9 cellular contexts compared by ENCODE assay signal in genomic region chr5:14593326-14594036, GRCh38. TPM values are rescaled to one million over a fixed set of nuclear protein-coding genes. Genes with fewer than 3 reads are reported as not detected.
DNase-seq lines count a peak whose midpoint lies in the region; ATAC-seq, FAIRE-seq and TF ChIP-seq lines count a peak whose summit lies in the region.
"Had no signal": no experiment of that assay in that cellular context is flagged by ENCODE, and none has a peak within 500 bp of the region (broad histone marks: within the 10 kb centered on the region; RNA-seq: fewer than 3 reads in every experiment).

No MANE protein-coding gene starts in this region.

- ATAC-seq in GM12878 (peak; percentile 17), GM18870 (IDR thresholded peaks at IDR 0.05; ENCODE audit: unreplicated experiment) (no peak)
- ATAC-seq: HepG2 had no signal

- in situ Hi-C loops in GM12878 (cut with MboI) (no loop called here), GM13977 (cut with MboI; ENCODE audit: low pct_unique_long_range_greater_than_20kb, low sequenced_read_pairs, unreplicated experiment) (no loop called here)

- H3K27me3 ChIP-seq in GM12878 (replicated peaks in 1 of 2; ENCODE audit: control insufficient read depth in 2 of 2, insufficient read depth in 2 of 2, low read length in 1 of 2) = no peaks in the 10 kb centered on the region
- no peaks in the 10 kb centered on the region for H3K27me3 ChIP-seq in stomach

- H2AFZ ChIP-seq in OCI-LY7 (ENCODE audit: low read length) = no peak overlapping the region
- no peak overlapping the region for H2AFZ ChIP-seq in GM12878 (ENCODE audit: control insufficient read depth, low read depth, low read length)

- H3K4me1 ChIP-seq in OCI-LY7 (ENCODE audit: insufficient read depth, low read length, poor library complexity, severe bottlenecking) (peaks cover 42% of the 10 kb centered on the region), GM12878 (ENCODE audit: control insufficient read depth, insufficient read depth, low read length) (peaks cover 62% of the 10 kb centered on the region), stomach (peaks cover 0 to 52% (median 7%) of the 10 kb centered on the region in 4 donors)

- 26% methylated on average over 4 of the region's 4 CpGs for whole genome bisulfite sequencing in GM12878 (ENCODE audit: insufficient coverage, insufficient replicate concordance, low lambda C conversion rate, missing lambda C conversion rate)
- whole genome bisulfite sequencing in stomach, 5 donors = 64 to 74% (median 66%) methylated on average over 4 of the region's 4 CpGs

- no peak for TF ChIP-seq EP300 in GM12878 (IDR thresholded peaks at IDR 0.05; ENCODE audit: borderline replicate concordance in 1 of 2, control insufficient read depth in 1 of 2, low read depth in 2 of 2, low read length in 2 of 2)
- TF ChIP-seq EP300 in stomach (IDR thresholded peaks at IDR 0.05) = no peak

- H3K79me2 ChIP-seq in OCI-LY7 (ENCODE audit: insufficient read depth, low read depth, low read length) (no peaks in the 10 kb centered on the region), GM12878 (ENCODE audit: control insufficient read depth, insufficient read depth, low read length) (peaks cover 1% of the 10 kb centered on the region; the same call in 1 of the 2 replicates)

- no peak overlapping the region for H3K9ac ChIP-seq in GM12878 (ENCODE audit: control insufficient read depth, insufficient read depth, low read length)

- no peak for TF ChIP-seq POLR2A in GM12878 (IDR thresholded peaks at IDR 0.05; ENCODE audit: low read depth, low read length)
- TF ChIP-seq POLR2A in stomach (IDR thresholded peaks at IDR 0.05) = no peak

- peak overlapping the region; percentile 24 for H3K4me3 ChIP-seq in OCI-LY7 (ENCODE audit: low read depth, low read length, poor library complexity, severe bottlenecking)
- H3K4me3 ChIP-seq in GM12878 = no peak overlapping the region
- no peak overlapping the region for H3K4me3 ChIP-seq in stomach

- H3K27ac ChIP-seq in OCI-LY7 (ENCODE audit: low read depth, low read length, poor library complexity, severe bottlenecking) (no peak overlapping the region), GM12878 (ENCODE audit: control insufficient read depth, insufficient read depth) (no peak overlapping the region), stomach (peak overlapping the region in 3 of 5 donors; percentile 36 to 81 (median 49))

- TF ChIP-seq CTCF in OCI-LY7 (conservative IDR thresholded peaks at IDR 0.05; ENCODE audit: low read length) (no peak), GM12878 (IDR thresholded peaks at IDR 0.05 in 2 of 3, conservative IDR thresholded peaks at IDR 0.05 in 1 of 3; ENCODE audit: control insufficient read depth in 2 of 3, extremely low read depth in 1 of 3, insufficient read depth in 1 of 3, low read depth in 3 of 3, low read length in 3 of 3) (no peak), stomach (IDR thresholded peaks at IDR 0.05) (no peak), GM13977 (IDR thresholded peaks at IDR 0.05; ENCODE audit: extremely low read depth, insufficient read depth, missing control alignments) (no peak)

- H3K9me3 ChIP-seq in OCI-LY7 (ENCODE audit: low read length) (no peaks in the 10 kb centered on the region), GM12878 (replicated peaks; ENCODE audit: control insufficient read depth, insufficient read depth, low read length) (no peaks in the 10 kb centered on the region), stomach (no peaks in the 10 kb centered on the region)

- no peaks in the 10 kb centered on the region for H4K20me1 ChIP-seq in OCI-LY7 (ENCODE audit: insufficient read depth, low read length)
- no peaks in the 10 kb centered on the region for H4K20me1 ChIP-seq in GM12878 (ENCODE audit: control insufficient read depth, insufficient read depth)

- H3K4me2 ChIP-seq in OCI-LY7 (ENCODE audit: low read length) (peak overlapping the region; percentile 68), GM12878 (ENCODE audit: control insufficient read depth, insufficient read depth) (no peak overlapping the region)

- SMC1A ChIA-PET in GM12878 (lab: Charles Lee; ENCODE audit: uncharacterized antibody, unreplicated experiment) = interaction anchor here (0.5 to 0.7 kb wide), 2 partner anchors 9 to 350 kb away, joined by 3 read pairs; no protein-coding TSS in a partner anchor

- no TSS peak for BruUV-seq in OCI-LY7 (replicated peaks; lab: Mats Ljungman, UMichigan)
- BruUV-seq in GM12878 (replicated peaks; lab: Mats Ljungman, UMichigan) = no TSS peak

- intact Hi-C loops in OCI-LY7 (cut with micrococcal nuclease; ENCODE audit: unreplicated experiment) (no loop called here), GM12878 (cut with micrococcal nuclease; ENCODE audit: unreplicated experiment) (no loop called here), stomach (cut with DNase I; ENCODE audit: low total_unique reads) (no loop called here)

- H3K36me3 ChIP-seq in OCI-LY7 (ENCODE audit: insufficient read depth, low read length) = no peaks in the 10 kb centered on the region
- H3K36me3 ChIP-seq in GM12878 (ENCODE audit: control insufficient read depth in 2 of 2, insufficient read depth in 2 of 2, low read length in 1 of 2) = no peaks in the 10 kb centered on the region
- no peaks in the 10 kb centered on the region for H3K36me3 ChIP-seq in stomach

- H3K9me2 ChIP-seq in OCI-LY7 (ENCODE audit: insufficient read depth, low read length) = no peaks in the 10 kb centered on the region

- POLR2A ChIA-PET in OCI-LY7 (lab: Charles Lee) (interaction anchor here (0.6 to 1.3 kb wide), 5 partner anchors 11 to 730 kb away, joined by 3 to 4 read pairs (median 3); no protein-coding TSS in a partner anchor), GM12878 (lab: Charles Lee) (no interaction called here)

- no peak for FAIRE-seq in GM12878 (lab: Jason Lieb, UNC)
- FAIRE-seq: HepG2 had no signal

- CTCF ChIA-PET in OCI-LY7 (lab: Charles Lee; ENCODE audit: unreplicated experiment) = no interaction called here
- CTCF ChIA-PET in GM12878 (lab: Yijun Ruan, JAX) = interaction anchor here (1.4 kb wide), 1 partner anchor 20 kb away, joined by 3 read pairs; no protein-coding TSS in a partner anchor

- RAD21 ChIA-PET in GM12878 (lab: Charles Lee; ENCODE audit: unreplicated experiment) = interaction anchor here (1.3 kb wide), 1 partner anchor 56 kb away, joined by 5 read pairs; no protein-coding TSS in a partner anchor

- no peak for TF ChIP-seq RAD21 in GM12878 (IDR thresholded peaks at IDR 0.05; ENCODE audit: insufficient read depth, low read depth, low read length)

- DNase-seq in activated effector memory CD4-positive, alpha-beta T cell treated with anti-CD3 and anti-CD28 coated beads, Interleukin-2, amount 50 U/mL, for 16 hours = peak; percentile 72
- DNase-seq in activated effector memory CD4-positive, alpha-beta T cell treated with Interleukin-2 at 50 U/mL for 16 hours = no peak
- DNase-seq in OCI-LY7 (ENCODE audit: low spot score) (no peak), GM12878 (ENCODE audit: low read depth, low spot score) (no peak), stomach (no peak), NCI-H2196 (lab: John Stamatoyannopoulos, UW; ENCODE audit: unreplicated experiment) (no peak), GM13977 (ENCODE audit: low spot score) (no peak)

TF ChIP-seq in GM12878, 131 proteins besides CTCF, POLR2A, EP300 and RAD21 (continues in another document):
- no peak for TF ChIP-seq PAX5 (IDR thresholded peaks at IDR 0.05; ENCODE audit: borderline replicate concordance, low read depth, low read length)
- TF ChIP-seq FOS (IDR thresholded peaks at IDR 0.05; ENCODE audit: borderline replicate concordance, extremely low read depth, insufficient read length) = no peak

RNA-seq across cellular contexts. Expression of gene OTULINL, which starts 11.9 kb away (rescaled TPM):
- 0.75 and 2.6 TPM in 2 replicates for total RNA-seq in OCI-LY7 (2014; rRNA removed; shearing (Covaris generic))
- 1.9 and 2.7 TPM in 2 replicates for total RNA-seq in OCI-LY7 (2022)
- total RNA-seq in GM12878 (2013; cell fraction: nucleolus; rRNA removed) = 0.32 and 0.46 TPM in 2 replicates
- total RNA-seq in GM12878 (2014; rRNA removed) = 1.7 and 1.8 TPM in 2 replicates
- total RNA-seq in GM12878 (2014; rRNA removed; fragmentation: Illumina TruSeq; extraction: Trizol) = 2.1 and 2.3 TPM in 2 replicates
- total RNA-seq in GM12878 (2021) = 3.1 and 4.7 TPM in 2 replicates
- 1.2 TPM for polyA plus RNA-seq in GM12878 (2011; ENCODE audit: low read depth)
- polyA plus RNA-seq in GM12878 (2011; rRNA removed) = 0.60 and 0.94 TPM in 2 replicates
- polyA plus RNA-seq in GM12878 (2011; cell fraction: cytosol; rRNA removed) = 0.19 and 0.27 TPM in 2 replicates
- 0.12 and 0.28 TPM in 2 replicates for polyA plus RNA-seq in GM12878 (2011; cell fraction: nucleus; rRNA removed)
- 1.4 TPM in 2 replicates for polyA plus RNA-seq in GM12878 (2012)
- 1.8 and 4.5 TPM in 2 replicates for polyA plus RNA-seq in GM12878 (2014; fragmentation: Illumina TruSeq; extraction: Trizol)
- polyA plus RNA-seq in GM12878 (2014; fragmentation: Nextera tagmentation; extraction: Ambion mirVana) = 1 to 10 TPM in 1 of 2 experiments, under 1 TPM in 1; 0.79 to 1.3 TPM
- polyA plus RNA-seq in GM12878 (2014; rRNA removed) = 1.7 and 1.9 TPM in 2 replicates
- polyA plus RNA-seq in GM12878 (2016; fragmentation: Nextera tagmentation; extraction: Ambion mirVana) = 1 to 10 TPM; 3.6 to 4.0 TPM
- polyA minus RNA-seq in GM12878 (2011; rRNA and poly(A)+ RNA removed) = 0.15 and 0.22 TPM in 2 replicates
- polyA minus RNA-seq in GM12878 (2011; cell fraction: cytosol; rRNA and poly(A)+ RNA removed) = 0.83 TPM in 1 of 2 replicates, not detected in the other
- 0.10 and 0.24 TPM in 2 replicates for polyA minus RNA-seq in GM12878 (2011; cell fraction: nucleus; rRNA and poly(A)+ RNA removed)
- total RNA-seq in stomach = 10 to 100 TPM; 12.3 to 31.0 (median 19.8) TPM
- polyA plus RNA-seq in stomach = 1 to 10 TPM in 2 of 3 donors, under 1 TPM in 1; 0.93 to 4.9 (median 3.0) TPM

Comparison
In these comparisons a context has a peak if more than half of its experiments do, and no peak if none do; other contexts are left out.
1. H3K27ac ChIP-seq: peak in stomach (3 of 5); none in OCI-LY7 (single experiment) and GM12878 (single experiment).